Comparison of ENCODE assay signal across 21 cellular contexts in the genomic region with DNA sequence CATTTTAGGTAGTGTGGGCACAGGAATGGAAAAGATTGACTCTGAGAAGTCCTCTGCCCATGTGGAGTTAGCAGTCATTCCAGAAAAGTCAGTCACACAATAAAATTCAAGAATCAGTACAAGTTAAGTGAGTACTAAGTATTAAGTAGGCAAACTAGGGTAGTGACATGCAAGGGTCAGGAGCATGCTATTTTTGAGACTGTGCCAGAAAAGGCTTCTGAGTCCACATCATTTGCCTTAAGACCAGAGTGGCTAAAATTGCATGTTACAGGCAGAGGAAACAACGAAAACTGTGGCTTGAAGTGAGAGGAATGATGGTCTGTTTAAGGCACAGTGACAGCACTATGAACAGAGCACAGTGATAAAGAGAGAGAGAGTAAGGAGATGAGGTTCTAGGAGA.
"Had no signal": no experiment of that assay in that cellular context is flagged by ENCODE, and none has a peak within 500 bp of the region (broad histone marks: within the 10 kb centered on the region; RNA-seq: fewer than 3 reads in every experiment).

No MANE protein-coding gene starts in this region.

- H3K27ac ChIP-seq: colonic mucosa, heart left ventricle, neutrophil, ovary, right atrium auricular region, sigmoid colon, stomach, thoracic aorta, transverse colon had no signal

- DNase-seq: colonic mucosa; effector CD4-positive, alpha-beta T cell; endodermal cell; erythroblast; heart left ventricle; hippocampal formation; kidney glomerular epithelial cell; mesendoderm; naive thymus-derived CD4-positive, alpha-beta T cell; nephron progenitor cell; ovary; sigmoid colon; small intestine; stimulated activated CD4-positive, alpha-beta T cell treated with anti-CD3 and anti-CD28 coated beads, Interleukin-12 subunit alpha, Interleukin-12 subunit beta, amount 100 ng/mL, for 4 hours; stimulated activated naive CD4-positive, alpha-beta T cell; stomach; substantia nigra; transverse colon had no signal

- H3K27me3 ChIP-seq: colonic mucosa, heart left ventricle, neutrophil, ovary, right atrium auricular region, sigmoid colon, stomach, transverse colon had no signal

- H3K36me3 ChIP-seq: colonic mucosa, heart left ventricle, neutrophil, ovary, right atrium auricular region, sigmoid colon, stomach, thoracic aorta, transverse colon had no signal

- H3K9me3 ChIP-seq: colonic mucosa, heart left ventricle, neutrophil, ovary, right atrium auricular region, sigmoid colon, stomach, thoracic aorta, transverse colon had no signal

- H3K4me1 ChIP-seq: colonic mucosa, heart left ventricle, right atrium auricular region, sigmoid colon, stomach, transverse colon had no signal

- H3K4me3 ChIP-seq: colonic mucosa, heart left ventricle, ovary, right atrium auricular region, sigmoid colon, stomach, thoracic aorta, transverse colon had no signal
